ENCODE assay signal across 1 cellular context in the genomic region with DNA sequence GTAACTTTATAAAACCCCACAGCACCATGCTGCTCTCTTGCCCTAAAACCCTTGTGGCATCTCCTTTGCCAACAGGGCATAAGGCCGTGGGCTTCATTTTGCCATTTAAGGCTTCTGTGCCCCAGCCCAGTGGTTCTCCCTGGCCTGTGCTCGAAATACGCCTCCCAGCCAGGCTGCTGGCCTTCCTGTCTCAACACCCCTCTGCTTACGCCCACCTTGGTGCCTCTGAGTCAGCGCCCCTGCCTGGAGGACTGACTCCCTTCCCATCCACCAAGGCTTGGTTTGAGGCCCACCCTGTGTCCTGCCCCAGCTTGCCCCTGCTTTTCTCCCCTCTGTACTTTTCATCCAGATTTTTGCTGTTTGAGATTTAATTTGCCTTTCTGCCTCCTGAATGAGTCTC. TPM values are rescaled to one million over a fixed set of nuclear protein-coding genes. Genes with fewer than 3 reads are reported as not detected.
"Had no signal": no experiment of that assay in that cellular context is flagged by ENCODE, and none has a peak within 500 bp of the region (broad histone marks: within the 10 kb centered on the region; RNA-seq: fewer than 3 reads in every experiment).

No MANE protein-coding gene starts in this region.

RNA-seq across cellular contexts. Expression of gene CSPG4, which starts 1.8 kb away (rescaled TPM):
- total RNA-seq: activated CD8-positive, alpha-beta T cell treated with anti-CD3 and anti-CD28 coated beads, Interleukin-2, amount 10 ng/mL, durations not matched to agents 7 days and 5 days had no signal
